Comparison of ENCODE assay signal across 22 cellular contexts in the genomic region with DNA sequence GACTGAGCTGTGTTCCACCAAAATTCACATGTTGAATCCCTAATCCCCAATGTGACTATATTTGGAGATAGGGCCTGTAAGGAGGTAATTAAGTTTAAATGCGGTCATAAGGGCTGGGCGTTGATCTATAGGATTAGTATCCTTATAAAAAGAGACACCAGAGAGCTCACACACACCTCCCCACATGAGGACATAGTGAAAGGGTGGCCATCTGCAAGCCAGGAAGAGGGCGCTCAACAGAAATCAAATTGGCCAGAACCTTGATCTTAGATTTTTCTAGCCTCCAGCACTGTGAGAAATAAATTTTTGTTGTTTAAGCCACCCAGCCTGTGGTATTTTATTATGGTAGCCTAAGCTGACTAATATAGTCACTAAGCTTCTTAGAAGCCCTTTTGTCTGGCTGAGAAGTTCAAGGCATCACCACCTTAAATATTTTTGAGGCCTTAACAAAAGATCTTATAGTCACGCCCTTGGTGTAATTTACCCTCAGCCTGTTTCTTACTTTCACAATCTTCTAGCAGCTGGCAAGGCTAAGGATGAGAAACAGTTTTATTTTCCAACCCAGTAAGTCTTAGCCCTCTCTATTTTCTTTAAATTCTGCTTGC. TPM values are rescaled to one million over a fixed set of nuclear protein-coding genes. Genes with fewer than 3 reads are reported as not detected.
DNase-seq lines count a peak whose midpoint lies in the region; ATAC-seq and TF ChIP-seq lines count a peak whose summit lies in the region.
"Had no signal": no experiment of that assay in that cellular context is flagged by ENCODE, and none has a peak within 500 bp of the region (broad histone marks: within the 10 kb centered on the region; RNA-seq: fewer than 3 reads in every experiment).

No MANE protein-coding gene starts in this region.

- H3K56ac ChIP-seq in mesendoderm (ENCODE audit: low read length) = no peak overlapping the region

- H3K9ac ChIP-seq in adipocyte (ENCODE audit: low read length) (no peak overlapping the region), mesendoderm (ENCODE audit: low read length) (no peak overlapping the region)
- H3K9ac ChIP-seq: BLaER1 treated with 17β-estradiol and CSF1 and Interleukin-3, amounts not matched to agents 10 nM and 100 nM had no signal

- no peak overlapping the region for H3K27ac ChIP-seq in breast epithelium
- H3K27ac ChIP-seq in mesendoderm (ENCODE audit: low read depth, low read length) = no peak overlapping the region
- H3K27ac ChIP-seq: 22Rv1; BLaER1 treated with 17β-estradiol and CSF1 and Interleukin-3, amounts not matched to agents 10 nM and 100 nM had no signal

- no peak for ATAC-seq in stimulated activated memory B cell treated with anti-CD40 and anti-IgM and Interleukin-4, amounts not matched to agents 10 μg/mL and 1 μg/mL and 100 μg/mL, for 72 hours
- ATAC-seq in GM21737 (IDR thresholded peaks at IDR 0.05; ENCODE audit: unreplicated experiment) = no peak
- no peak for ATAC-seq in HG03354 (IDR thresholded peaks at IDR 0.05; ENCODE audit: poor library complexity, severe bottlenecking, unreplicated experiment)
- ATAC-seq: Panc1 had no signal

- DNase-seq in MCF 10A (ENCODE audit: unreplicated experiment) (no peak), breast epithelium (ENCODE audit: low spot score in 2 of 2) (no peak), adipocyte (ENCODE audit: low read depth) (no peak), mesendoderm (no peak), superior temporal gyrus (ENCODE audit: extremely low spot score) (no peak)
- DNase-seq: ACHN; Caco-2; CD4-positive, alpha-beta memory T cell; DMS153; GDM1; NCI-H1092 treated with DMSO at 0.1 percent for 48 hours; NCI-H1436 treated with DMSO at 0.1 percent for 48 hours; NCI-H2029; NCI-H2227 treated with DMSO at 0.1 percent for 48 hours; NCI-H510A had no signal

- no peak overlapping the region for H2BK120ac ChIP-seq in mesendoderm (ENCODE audit: low read depth, low read length)

- no peak overlapping the region for H3K4me3 ChIP-seq in breast epithelium
- peak overlapping the region; percentile 7 for H3K4me3 ChIP-seq in adipocyte (ENCODE audit: low read length)
- H3K4me3 ChIP-seq in mesendoderm (ENCODE audit: low read length) = no peak overlapping the region
- H3K4me3 ChIP-seq: BLaER1 treated with 17β-estradiol and CSF1 and Interleukin-3, amounts not matched to agents 10 nM and 100 nM had no signal

- H3K4ac ChIP-seq in mesendoderm (ENCODE audit: low read depth, low read length) = no peak overlapping the region

- TF ChIP-seq CTCF in MCF 10A (IDR thresholded peaks at IDR 0.05; ENCODE audit: unreplicated experiment) (no peak), breast epithelium (IDR thresholded peaks at IDR 0.05) (no peak)

- CTCF ChIA-PET in MCF 10A (lab: Yijun Ruan, JAX) = interaction anchor here (0.6 kb wide), 1 partner anchor 49 kb away, joined by 3 read pairs; no protein-coding TSS in a partner anchor

- no peaks in the 10 kb centered on the region for H3K27me3 ChIP-seq in breast epithelium
- H3K27me3 ChIP-seq in adipocyte (replicated peaks; ENCODE audit: control insufficient read depth, insufficient read depth, low read length) = no peaks in the 10 kb centered on the region
- H3K27me3 ChIP-seq in mesendoderm (ENCODE audit: insufficient read depth, low read length, poor library complexity) = no peaks in the 10 kb centered on the region
- H3K27me3 ChIP-seq: BLaER1 treated with 17β-estradiol and CSF1 and Interleukin-3, amounts not matched to agents 10 nM and 100 nM had no signal

- H3K4me1 ChIP-seq in breast epithelium (peaks cover 0 to 13% of the 10 kb centered on the region in 2 donors), adipocyte (ENCODE audit: control insufficient read depth, insufficient read depth, low read length) (peaks cover 63% of the 10 kb centered on the region), mesendoderm (ENCODE audit: control insufficient read depth, low read depth, low read length) (peaks cover 5% of the 10 kb centered on the region)
- H3K4me1 ChIP-seq: Caco-2 had no signal

- no peak overlapping the region for H2AK5ac ChIP-seq in mesendoderm (ENCODE audit: low read length)

- H3K4me2 ChIP-seq in mesendoderm (ENCODE audit: low read length) = no peak overlapping the region
- H3K4me2 ChIP-seq: BLaER1 treated with 17β-estradiol and CSF1 and Interleukin-3, amounts not matched to agents 10 nM and 100 nM had no signal

- peaks cover 16% of the 10 kb centered on the region for H3K9me3 Mint-ChIP-seq in MCF 10A (ENCODE audit: unreplicated experiment)
- peaks cover 3% of the 10 kb centered on the region for H3K9me3 Mint-ChIP-seq in stimulated activated memory B cell treated with anti-CD40 and anti-IgM and Interleukin-4, amounts not matched to agents 10 μg/mL and 1 μg/mL and 100 μg/mL, for 72 hours

- H3K27ac Mint-ChIP-seq in MCF 10A (ENCODE audit: low read depth, unreplicated experiment) = peak overlapping the region; percentile 82
- H3K27ac Mint-ChIP-seq in stimulated activated memory B cell treated with anti-CD40 and anti-IgM and Interleukin-4, amounts not matched to agents 10 μg/mL and 1 μg/mL and 100 μg/mL, for 72 hours = no peak overlapping the region
- H3K27ac Mint-ChIP-seq: CD4-positive, alpha-beta memory T cell; IgD-negative memory B cell had no signal

- no peak overlapping the region for H3K23ac ChIP-seq in mesendoderm (ENCODE audit: low read length)

- H2BK15ac ChIP-seq in mesendoderm (replicated peaks; ENCODE audit: low read depth) = peak overlapping the region; percentile 85

- no peak for TF ChIP-seq POLR2A in breast epithelium (IDR thresholded peaks at IDR 0.05)

- H2BK5ac ChIP-seq in mesendoderm (ENCODE audit: low read length) = no peak overlapping the region

- no peaks in the 10 kb centered on the region for H3K36me3 Mint-ChIP-seq in MCF 10A (ENCODE audit: insufficient read depth, unreplicated experiment)
- peaks cover 14% of the 10 kb centered on the region for H3K36me3 Mint-ChIP-seq in stimulated activated memory B cell treated with anti-CD40 and anti-IgM and Interleukin-4, amounts not matched to agents 10 μg/mL and 1 μg/mL and 100 μg/mL, for 72 hours

- H4K5ac ChIP-seq in mesendoderm (ENCODE audit: low read length) = no peak overlapping the region

- BruUV-seq in MCF 10A (replicated peaks; lab: Mats Ljungman, UMichigan) = no TSS peak

- POLR2A ChIA-PET in MCF 10A (lab: Yijun Ruan, JAX) = interaction anchor here (1.1 kb wide), 1 partner anchor 30 kb away, joined by 3 read pairs; no protein-coding TSS in a partner anchor

- no peaks in the 10 kb centered on the region for H3K36me3 ChIP-seq in breast epithelium
- no peaks in the 10 kb centered on the region for H3K36me3 ChIP-seq in adipocyte (ENCODE audit: control insufficient read depth, insufficient read depth, low read length, severe bottlenecking)
- H3K36me3 ChIP-seq in mesendoderm (ENCODE audit: control insufficient read depth, insufficient read depth, low read length) = no peaks in the 10 kb centered on the region

- no CpG with 5 or more reads among the region's 4 CpGs for WGBS in mesendoderm (ENCODE audit: extremely low coverage, insufficient coverage, low lambda C conversion rate)

- no peak overlapping the region for H3K4me3 Mint-ChIP-seq in MCF 10A (ENCODE audit: unreplicated experiment)
- H3K4me3 Mint-ChIP-seq in stimulated activated memory B cell treated with anti-CD40 and anti-IgM and Interleukin-4, amounts not matched to agents 10 μg/mL and 1 μg/mL and 100 μg/mL, for 72 hours = no peak overlapping the region
- H3K4me3 Mint-ChIP-seq: CD4-positive, alpha-beta memory T cell; IgD-negative memory B cell had no signal

- H3K79me1 ChIP-seq in mesendoderm (ENCODE audit: low read length) = no peaks in the 10 kb centered on the region

- intact Hi-C loops in MCF 10A (cut with micrococcal nuclease) (no loop called here), breast epithelium (cut with DNase I; ENCODE audit: low total_unique reads) (no loop called here)

- no peak overlapping the region for H4K8ac ChIP-seq in mesendoderm (ENCODE audit: low read depth, low read length)

- H3K9me3 ChIP-seq in breast epithelium = no peaks in the 10 kb centered on the region
- peaks cover 34% of the 10 kb centered on the region for H3K9me3 ChIP-seq in adipocyte (ENCODE audit: control insufficient read depth, low read length)

- peaks cover 33% of the 10 kb centered on the region for H3K4me1 Mint-ChIP-seq in MCF 10A (ENCODE audit: insufficient read depth, unreplicated experiment)
- H3K4me1 Mint-ChIP-seq in stimulated activated memory B cell treated with anti-CD40 and anti-IgM and Interleukin-4, amounts not matched to agents 10 μg/mL and 1 μg/mL and 100 μg/mL, for 72 hours = no peaks in the 10 kb centered on the region

- no peaks in the 10 kb centered on the region for H3K79me2 ChIP-seq in mesendoderm (ENCODE audit: control insufficient read depth, insufficient read depth, low read length)

- H3K18ac ChIP-seq in mesendoderm (ENCODE audit: low read length) = peak overlapping the region; percentile 60

- no peaks in the 10 kb centered on the region for H3K27me3 Mint-ChIP-seq in MCF 10A (ENCODE audit: insufficient read depth, unreplicated experiment)
- peaks cover 27% of the 10 kb centered on the region for H3K27me3 Mint-ChIP-seq in stimulated activated memory B cell treated with anti-CD40 and anti-IgM and Interleukin-4, amounts not matched to agents 10 μg/mL and 1 μg/mL and 100 μg/mL, for 72 hours

RNA-seq across cellular contexts. Expression of gene GORAB, which starts 28.8 kb away (rescaled TPM):
- 14.0 and 15.1 TPM in 2 replicates for total RNA-seq in MCF 10A (2022)
- 10 to 100 TPM; 14.1 to 19.8 (median 16.1) TPM for total RNA-seq in breast epithelium
- 7.8 TPM for polyA plus RNA-seq in mesendoderm (2013, experiment 1 of 2)
- 7.5 TPM for polyA plus RNA-seq in mesendoderm (2013, experiment 2 of 2)
